1 cellular context compared by ENCODE assay signal in the genomic region with DNA sequence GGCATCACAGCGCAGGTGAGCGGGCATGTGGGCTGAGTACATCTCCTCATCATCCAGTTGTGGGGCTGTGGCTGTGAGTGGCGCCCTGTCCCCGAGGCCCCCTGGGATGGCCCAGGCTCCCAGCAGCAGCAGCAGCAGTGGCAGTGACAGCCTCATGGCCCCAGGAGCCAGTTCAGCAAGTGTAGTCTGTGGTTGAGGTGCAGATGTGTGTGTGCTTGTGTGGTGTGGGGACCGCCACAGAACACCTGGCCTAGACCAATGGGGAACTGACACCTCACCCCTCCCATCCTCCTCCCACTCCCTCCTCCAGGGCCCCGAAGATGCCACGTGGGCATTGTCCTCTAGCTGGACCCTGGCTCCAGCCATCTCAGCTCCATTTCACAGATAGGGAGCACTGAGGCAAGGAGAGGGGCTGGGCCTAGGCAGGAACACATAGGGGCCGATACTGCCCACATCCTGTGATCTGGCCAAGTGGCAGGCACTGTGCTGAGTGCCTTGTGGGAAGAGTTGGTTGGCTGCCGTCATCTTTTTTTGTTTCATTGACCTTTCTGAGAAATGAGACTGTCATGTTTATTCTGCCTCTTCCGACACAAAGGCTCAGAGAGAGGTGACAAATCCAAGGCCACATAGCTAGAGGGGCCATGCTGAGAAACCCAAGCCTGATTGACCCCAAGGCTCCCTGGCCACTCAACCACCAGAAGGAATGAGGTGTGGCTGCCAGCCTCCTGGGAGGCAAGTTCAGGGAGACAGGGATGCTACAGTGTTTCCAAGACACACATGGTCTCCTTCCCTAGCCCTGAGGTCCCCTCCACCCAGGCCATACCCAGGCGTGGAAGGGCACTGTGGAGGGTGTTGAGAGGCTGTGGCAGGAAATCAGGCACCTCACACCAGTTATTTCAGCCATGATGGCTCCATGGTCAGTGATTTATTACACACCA.
A peak's percentile ranks its signal among the peaks of the same experiment; 100 is the strongest.
TF ChIP-seq lines count a peak whose summit lies in the region.

A gene with protein sequence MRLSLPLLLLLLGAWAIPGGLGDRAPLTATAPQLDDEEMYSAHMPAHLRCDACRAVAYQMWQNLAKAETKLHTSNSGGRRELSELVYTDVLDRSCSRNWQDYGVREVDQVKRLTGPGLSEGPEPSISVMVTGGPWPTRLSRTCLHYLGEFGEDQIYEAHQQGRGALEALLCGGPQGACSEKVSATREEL (minus strand): TSS at position 213 of the 938 bp plus-strand sequence. CDS start 57 bp downstream, at position 156.

TF ChIP-seq in GM12878, 131 proteins besides CTCF, POLR2A, EP300 and RAD21 (continued from another document and continues in another):
- TF ChIP-seq ZNF24 (IDR thresholded peaks at IDR 0.05) (peak; percentile 45; the same call in 1 of the 2 replicates), SUPT20H (IDR thresholded peaks at IDR 0.05; ENCODE audit: borderline replicate concordance, control insufficient read depth, low read depth, low read length) (no peak), SMC3 (IDR thresholded peaks at IDR 0.05; ENCODE audit: borderline replicate concordance, low read length) (no peak), TARDBP (IDR thresholded peaks at IDR 0.05; ENCODE audit: borderline replicate concordance) (0 out of 2 replicates have a peak, but pooled peaks have one; percentile 61), CEBPB (IDR thresholded peaks at IDR 0.05; ENCODE audit: borderline replicate concordance in 1 of 2, low read depth in 2 of 2, low read length in 2 of 2) (no peak), ETV6 (conservative IDR thresholded peaks at IDR 0.05 in 1 of 2, IDR thresholded peaks at IDR 0.05 in 1 of 2; ENCODE audit: borderline replicate concordance in 1 of 2, low read depth in 1 of 2) (no peak), BRCA1 (IDR thresholded peaks at IDR 0.05; ENCODE audit: low read depth, low read length) (no peak), TCF7 (IDR thresholded peaks at IDR 0.05; ENCODE audit: borderline replicate concordance) (no peak), HDAC6 (IDR thresholded peaks at IDR 0.05; ENCODE audit: unreplicated experiment) (no peak), NR2F1 (conservative IDR thresholded peaks at IDR 0.05) (peak; percentile 69), DPF2 (IDR thresholded peaks at IDR 0.05) (peak; percentile 85), SREBF2 (IDR thresholded peaks at IDR 0.05; ENCODE audit: low read length) (no peak), ZNF274 (IDR thresholded peaks at IDR 0.05; ENCODE audit: insufficient read depth, insufficient read length) (no peak), ZNF207 (IDR thresholded peaks at IDR 0.05; ENCODE audit: borderline replicate concordance) (no peak), PML (IDR thresholded peaks at IDR 0.05; ENCODE audit: low read length) (no peak), CHD4 (IDR thresholded peaks at IDR 0.05) (no peak), IKZF2 (IDR thresholded peaks at IDR 0.05) (peak; percentile 82 to 88), NFYA (IDR thresholded peaks at IDR 0.05; ENCODE audit: borderline replicate concordance, low read depth, low read length) (no peak; the same call in 1 of the 2 replicates), STAT1 (conservative IDR thresholded peaks at IDR 0.05) (0 out of 2 replicates have a peak, but pooled peaks have one; percentile 23), MTA3 (IDR thresholded peaks at IDR 0.05; ENCODE audit: borderline replicate concordance, low read length) (no peak), MTA2 (IDR thresholded peaks at IDR 0.05; ENCODE audit: low read depth) (peak; percentile 81), CHD1 (IDR thresholded peaks at IDR 0.05; ENCODE audit: low read depth, low read length) (no peak), RELA (IDR thresholded peaks at IDR 0.05; ENCODE audit: borderline replicate concordance, partially characterized antibody) (peak; percentile 58), SIN3A (IDR thresholded peaks at IDR 0.05; ENCODE audit: low read depth, low read length) (no peak), MYB (IDR thresholded peaks at IDR 0.05; ENCODE audit: borderline replicate concordance, low read depth, low read length) (no peak), MEF2A (IDR thresholded peaks at IDR 0.05; ENCODE audit: insufficient read depth, low read depth, low read length) (no peak), GABPA (IDR thresholded peaks at IDR 0.05; ENCODE audit: low read depth) (no peak), PAX8 (IDR thresholded peaks at IDR 0.05) (no peak), IKZF1 (conservative IDR thresholded peaks at IDR 0.05) (peak; percentile 87), MYC (IDR thresholded peaks at IDR 0.05; ENCODE audit: insufficient read depth, insufficient read length, insufficient replicate concordance, low read length, severe bottlenecking) (peak; percentile 95)
- TF ChIP-seq, protein P1, sequence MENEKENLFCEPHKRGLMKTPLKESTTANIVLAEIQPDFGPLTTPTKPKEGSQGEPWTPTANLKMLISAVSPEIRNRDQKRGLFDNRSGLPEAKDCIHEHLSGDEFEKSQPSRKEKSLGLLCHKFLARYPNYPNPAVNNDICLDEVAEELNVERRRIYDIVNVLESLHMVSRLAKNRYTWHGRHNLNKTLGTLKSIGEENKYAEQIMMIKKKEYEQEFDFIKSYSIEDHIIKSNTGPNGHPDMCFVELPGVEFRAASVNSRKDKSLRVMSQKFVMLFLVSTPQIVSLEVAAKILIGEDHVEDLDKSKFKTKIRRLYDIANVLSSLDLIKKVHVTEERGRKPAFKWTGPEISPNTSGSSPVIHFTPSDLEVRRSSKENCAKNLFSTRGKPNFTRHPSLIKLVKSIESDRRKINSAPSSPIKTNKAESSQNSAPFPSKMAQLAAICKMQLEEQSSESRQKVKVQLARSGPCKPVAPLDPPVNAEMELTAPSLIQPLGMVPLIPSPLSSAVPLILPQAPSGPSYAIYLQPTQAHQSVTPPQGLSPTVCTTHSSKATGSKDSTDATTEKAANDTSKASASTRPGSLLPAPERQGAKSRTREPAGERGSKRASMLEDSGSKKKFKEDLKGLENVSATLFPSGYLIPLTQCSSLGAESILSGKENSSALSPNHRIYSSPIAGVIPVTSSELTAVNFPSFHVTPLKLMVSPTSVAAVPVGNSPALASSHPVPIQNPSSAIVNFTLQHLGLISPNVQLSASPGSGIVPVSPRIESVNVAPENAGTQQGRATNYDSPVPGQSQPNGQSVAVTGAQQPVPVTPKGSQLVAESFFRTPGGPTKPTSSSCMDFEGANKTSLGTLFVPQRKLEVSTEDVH (IDR thresholded peaks at IDR 0.05; ENCODE audit: low read depth, partially characterized antibody) = no peak
- TF ChIP-seq, protein P2, sequence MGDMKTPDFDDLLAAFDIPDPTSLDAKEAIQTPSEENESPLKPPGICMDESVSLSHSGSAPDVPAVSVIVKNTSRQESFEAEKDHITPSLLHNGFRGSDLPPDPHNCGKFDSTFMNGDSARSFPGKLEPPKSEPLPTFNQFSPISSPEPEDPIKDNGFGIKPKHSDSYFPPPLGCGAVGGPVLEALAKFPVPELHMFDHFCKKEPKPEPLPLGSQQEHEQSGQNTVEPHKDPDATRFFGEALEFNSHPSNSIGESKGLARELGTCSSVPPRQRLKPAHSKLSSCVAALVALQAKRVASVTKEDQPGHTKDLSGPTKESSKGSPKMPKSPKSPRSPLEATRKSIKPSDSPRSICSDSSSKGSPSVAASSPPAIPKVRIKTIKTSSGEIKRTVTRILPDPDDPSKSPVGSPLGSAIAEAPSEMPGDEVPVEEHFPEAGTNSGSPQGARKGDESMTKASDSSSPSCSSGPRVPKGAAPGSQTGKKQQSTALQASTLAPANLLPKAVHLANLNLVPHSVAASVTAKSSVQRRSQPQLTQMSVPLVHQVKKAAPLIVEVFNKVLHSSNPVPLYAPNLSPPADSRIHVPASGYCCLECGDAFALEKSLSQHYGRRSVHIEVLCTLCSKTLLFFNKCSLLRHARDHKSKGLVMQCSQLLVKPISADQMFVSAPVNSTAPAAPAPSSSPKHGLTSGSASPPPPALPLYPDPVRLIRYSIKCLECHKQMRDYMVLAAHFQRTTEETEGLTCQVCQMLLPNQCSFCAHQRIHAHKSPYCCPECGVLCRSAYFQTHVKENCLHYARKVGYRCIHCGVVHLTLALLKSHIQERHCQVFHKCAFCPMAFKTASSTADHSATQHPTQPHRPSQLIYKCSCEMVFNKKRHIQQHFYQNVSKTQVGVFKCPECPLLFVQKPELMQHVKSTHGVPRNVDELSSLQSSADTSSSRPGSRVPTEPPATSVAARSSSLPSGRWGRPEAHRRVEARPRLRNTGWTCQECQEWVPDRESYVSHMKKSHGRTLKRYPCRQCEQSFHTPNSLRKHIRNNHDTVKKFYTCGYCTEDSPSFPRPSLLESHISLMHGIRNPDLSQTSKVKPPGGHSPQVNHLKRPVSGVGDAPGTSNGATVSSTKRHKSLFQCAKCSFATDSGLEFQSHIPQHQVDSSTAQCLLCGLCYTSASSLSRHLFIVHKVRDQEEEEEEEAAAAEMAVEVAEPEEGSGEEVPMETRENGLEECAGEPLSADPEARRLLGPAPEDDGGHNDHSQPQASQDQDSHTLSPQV (IDR thresholded peaks at IDR 0.05) = no peak
- TF ChIP-seq, protein P3, sequence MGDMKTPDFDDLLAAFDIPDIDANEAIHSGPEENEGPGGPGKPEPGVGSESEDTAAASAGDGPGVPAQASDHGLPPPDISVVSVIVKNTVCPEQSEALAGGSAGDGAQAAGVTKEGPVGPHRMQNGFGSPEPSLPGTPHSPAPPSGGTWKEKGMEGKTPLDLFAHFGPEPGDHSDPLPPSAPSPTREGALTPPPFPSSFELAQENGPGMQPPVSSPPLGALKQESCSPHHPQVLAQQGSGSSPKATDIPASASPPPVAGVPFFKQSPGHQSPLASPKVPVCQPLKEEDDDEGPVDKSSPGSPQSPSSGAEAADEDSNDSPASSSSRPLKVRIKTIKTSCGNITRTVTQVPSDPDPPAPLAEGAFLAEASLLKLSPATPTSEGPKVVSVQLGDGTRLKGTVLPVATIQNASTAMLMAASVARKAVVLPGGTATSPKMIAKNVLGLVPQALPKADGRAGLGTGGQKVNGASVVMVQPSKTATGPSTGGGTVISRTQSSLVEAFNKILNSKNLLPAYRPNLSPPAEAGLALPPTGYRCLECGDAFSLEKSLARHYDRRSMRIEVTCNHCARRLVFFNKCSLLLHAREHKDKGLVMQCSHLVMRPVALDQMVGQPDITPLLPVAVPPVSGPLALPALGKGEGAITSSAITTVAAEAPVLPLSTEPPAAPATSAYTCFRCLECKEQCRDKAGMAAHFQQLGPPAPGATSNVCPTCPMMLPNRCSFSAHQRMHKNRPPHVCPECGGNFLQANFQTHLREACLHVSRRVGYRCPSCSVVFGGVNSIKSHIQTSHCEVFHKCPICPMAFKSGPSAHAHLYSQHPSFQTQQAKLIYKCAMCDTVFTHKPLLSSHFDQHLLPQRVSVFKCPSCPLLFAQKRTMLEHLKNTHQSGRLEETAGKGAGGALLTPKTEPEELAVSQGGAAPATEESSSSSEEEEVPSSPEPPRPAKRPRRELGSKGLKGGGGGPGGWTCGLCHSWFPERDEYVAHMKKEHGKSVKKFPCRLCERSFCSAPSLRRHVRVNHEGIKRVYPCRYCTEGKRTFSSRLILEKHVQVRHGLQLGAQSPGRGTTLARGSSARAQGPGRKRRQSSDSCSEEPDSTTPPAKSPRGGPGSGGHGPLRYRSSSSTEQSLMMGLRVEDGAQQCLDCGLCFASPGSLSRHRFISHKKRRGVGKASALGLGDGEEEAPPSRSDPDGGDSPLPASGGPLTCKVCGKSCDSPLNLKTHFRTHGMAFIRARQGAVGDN (IDR thresholded peaks at IDR 0.05) = peak; percentile 96
- TF ChIP-seq, protein P4, sequence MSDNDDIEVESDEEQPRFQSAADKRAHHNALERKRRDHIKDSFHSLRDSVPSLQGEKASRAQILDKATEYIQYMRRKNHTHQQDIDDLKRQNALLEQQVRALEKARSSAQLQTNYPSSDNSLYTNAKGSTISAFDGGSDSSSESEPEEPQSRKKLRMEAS (IDR thresholded peaks at IDR 0.05; ENCODE audit: low read depth, low read length) = peak; percentile 82; the same call in 1 of the 2 replicates
- TF ChIP-seq, protein P5, sequence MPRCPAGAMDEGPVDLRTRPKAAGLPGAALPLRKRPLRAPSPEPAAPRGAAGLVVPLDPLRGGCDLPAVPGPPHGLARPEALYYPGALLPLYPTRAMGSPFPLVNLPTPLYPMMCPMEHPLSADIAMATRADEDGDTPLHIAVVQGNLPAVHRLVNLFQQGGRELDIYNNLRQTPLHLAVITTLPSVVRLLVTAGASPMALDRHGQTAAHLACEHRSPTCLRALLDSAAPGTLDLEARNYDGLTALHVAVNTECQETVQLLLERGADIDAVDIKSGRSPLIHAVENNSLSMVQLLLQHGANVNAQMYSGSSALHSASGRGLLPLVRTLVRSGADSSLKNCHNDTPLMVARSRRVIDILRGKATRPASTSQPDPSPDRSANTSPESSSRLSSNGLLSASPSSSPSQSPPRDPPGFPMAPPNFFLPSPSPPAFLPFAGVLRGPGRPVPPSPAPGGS (IDR thresholded peaks at IDR 0.05; ENCODE audit: borderline replicate concordance, insufficient read depth, low read depth, low read length, poor library complexity, severe bottlenecking) = peak; percentile 28
- TF ChIP-seq, protein P6, sequence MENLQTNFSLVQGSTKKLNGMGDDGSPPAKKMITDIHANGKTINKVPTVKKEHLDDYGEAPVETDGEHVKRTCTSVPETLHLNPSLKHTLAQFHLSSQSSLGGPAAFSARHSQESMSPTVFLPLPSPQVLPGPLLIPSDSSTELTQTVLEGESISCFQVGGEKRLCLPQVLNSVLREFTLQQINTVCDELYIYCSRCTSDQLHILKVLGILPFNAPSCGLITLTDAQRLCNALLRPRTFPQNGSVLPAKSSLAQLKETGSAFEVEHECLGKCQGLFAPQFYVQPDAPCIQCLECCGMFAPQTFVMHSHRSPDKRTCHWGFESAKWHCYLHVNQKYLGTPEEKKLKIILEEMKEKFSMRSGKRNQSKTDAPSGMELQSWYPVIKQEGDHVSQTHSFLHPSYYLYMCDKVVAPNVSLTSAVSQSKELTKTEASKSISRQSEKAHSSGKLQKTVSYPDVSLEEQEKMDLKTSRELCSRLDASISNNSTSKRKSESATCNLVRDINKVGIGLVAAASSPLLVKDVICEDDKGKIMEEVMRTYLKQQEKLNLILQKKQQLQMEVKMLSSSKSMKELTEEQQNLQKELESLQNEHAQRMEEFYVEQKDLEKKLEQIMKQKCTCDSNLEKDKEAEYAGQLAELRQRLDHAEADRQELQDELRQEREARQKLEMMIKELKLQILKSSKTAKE (IDR thresholded peaks at IDR 0.05; ENCODE audit: low read depth, poor library complexity, severe bottlenecking) = peak; percentile 69
- TF ChIP-seq, protein P7, sequence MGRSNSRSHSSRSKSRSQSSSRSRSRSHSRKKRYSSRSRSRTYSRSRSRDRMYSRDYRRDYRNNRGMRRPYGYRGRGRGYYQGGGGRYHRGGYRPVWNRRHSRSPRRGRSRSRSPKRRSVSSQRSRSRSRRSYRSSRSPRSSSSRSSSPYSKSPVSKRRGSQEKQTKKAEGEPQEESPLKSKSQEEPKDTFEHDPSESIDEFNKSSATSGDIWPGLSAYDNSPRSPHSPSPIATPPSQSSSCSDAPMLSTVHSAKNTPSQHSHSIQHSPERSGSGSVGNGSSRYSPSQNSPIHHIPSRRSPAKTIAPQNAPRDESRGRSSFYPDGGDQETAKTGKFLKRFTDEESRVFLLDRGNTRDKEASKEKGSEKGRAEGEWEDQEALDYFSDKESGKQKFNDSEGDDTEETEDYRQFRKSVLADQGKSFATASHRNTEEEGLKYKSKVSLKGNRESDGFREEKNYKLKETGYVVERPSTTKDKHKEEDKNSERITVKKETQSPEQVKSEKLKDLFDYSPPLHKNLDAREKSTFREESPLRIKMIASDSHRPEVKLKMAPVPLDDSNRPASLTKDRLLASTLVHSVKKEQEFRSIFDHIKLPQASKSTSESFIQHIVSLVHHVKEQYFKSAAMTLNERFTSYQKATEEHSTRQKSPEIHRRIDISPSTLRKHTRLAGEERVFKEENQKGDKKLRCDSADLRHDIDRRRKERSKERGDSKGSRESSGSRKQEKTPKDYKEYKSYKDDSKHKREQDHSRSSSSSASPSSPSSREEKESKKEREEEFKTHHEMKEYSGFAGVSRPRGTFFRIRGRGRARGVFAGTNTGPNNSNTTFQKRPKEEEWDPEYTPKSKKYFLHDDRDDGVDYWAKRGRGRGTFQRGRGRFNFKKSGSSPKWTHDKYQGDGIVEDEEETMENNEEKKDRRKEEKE (IDR thresholded peaks at IDR 0.05) = no peak
